ENCODE assay signal across 28 cellular contexts in the genomic region with DNA sequence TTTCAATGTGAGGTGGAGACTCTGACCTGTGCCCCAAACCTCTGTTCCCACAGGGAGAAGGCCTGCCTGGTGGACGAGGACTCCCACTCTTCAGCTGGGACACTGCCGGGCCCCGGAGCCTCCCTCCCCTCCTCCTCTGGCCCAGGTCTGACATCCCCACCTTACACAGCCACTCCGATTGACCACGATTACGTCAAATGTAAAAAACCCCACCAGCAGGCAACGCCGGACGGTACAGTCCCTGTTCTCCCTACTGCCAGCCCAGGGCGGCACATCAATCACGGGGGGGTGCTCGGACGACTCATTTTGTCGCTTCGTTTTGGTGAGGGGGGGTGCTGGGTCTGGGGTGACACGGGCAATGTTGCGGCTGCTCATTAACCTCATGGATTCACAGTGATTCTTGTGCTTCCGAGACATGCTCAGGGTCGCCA.
"Had no signal": no experiment of that assay in that cellular context is flagged by ENCODE, and none has a peak within 500 bp of the region (broad histone marks: within the 10 kb centered on the region; RNA-seq: fewer than 3 reads in every experiment).

No MANE protein-coding gene starts in this region.

- H3K27me3 Mint-ChIP-seq: activated B cell treated with CpG ODN at 0.5 μM for 24 hours; activated CD4-positive, alpha-beta T cell treated with anti-CD3 and anti-CD28 coated beads, Interleukin-2, amount 10 ng/mL, durations not matched to agents 24 days and 14 days; activated CD8-positive, alpha-beta memory T cell treated with anti-CD3 and anti-CD28 coated beads, Interleukin-2, amount 10 ng/mL, durations not matched to agents 7 days and 5 days; activated naive CD8-positive, alpha-beta T cell treated with anti-CD3 and anti-CD28 coated beads, Interleukin-2, amount 10 ng/mL, durations not matched to agents 7 days and 5 days; activated T-helper 17 cell treated with anti-CD3 and anti-CD28 coated beads, Interleukin-2, amount 50 U/mL, for 72 hours; T-cell had no signal

- H3K27ac ChIP-seq: adrenal gland, SK-N-MC had no signal

- FAIRE-seq: K562, TTC549 had no signal

- H3K9me3 Mint-ChIP-seq: activated B cell treated with CpG ODN at 0.5 μM for 24 hours; activated CD4-positive, alpha-beta T cell treated with anti-CD3 and anti-CD28 coated beads, Interleukin-2, amount 10 ng/mL, durations not matched to agents 24 days and 14 days; activated naive CD8-positive, alpha-beta T cell treated with anti-CD3 and anti-CD28 coated beads, Interleukin-2, amount 10 ng/mL, durations not matched to agents 7 days and 5 days; activated T-helper 17 cell treated with anti-CD3 and anti-CD28 coated beads, Interleukin-2, amount 50 U/mL, for 72 hours; T-cell had no signal

- ATAC-seq: activated CD8-positive, alpha-beta memory T cell treated with anti-CD3 and anti-CD28 coated beads, Interleukin-2, amount 10 ng/mL, durations not matched to agents 7 days and 5 days; activated T-helper 17 cell treated with anti-CD3 and anti-CD28 coated beads, Interleukin-2, amount 50 U/mL, for 72 hours; K562; PC-3; Right ventricle myocardium inferior; T-cell had no signal

- H3K9me3 ChIP-seq: adrenal gland had no signal

- H3K27me3 ChIP-seq: adrenal gland had no signal

- DNase-seq: activated B cell treated with CpG ODN at 0.5 μM for 24 hours; activated CD4-positive, alpha-beta T cell treated with anti-CD3 and anti-CD28 coated beads for 1 hour; activated CD4-positive, alpha-beta T cell treated with anti-CD3 and anti-CD28 coated beads, Interleukin-2, amount 10 ng/mL, durations not matched to agents 24 days and 14 days; activated CD4-positive, alpha-beta T cell treated with anti-CD3 and anti-CD28 coated beads, Interleukin-2, amount 50 U/mL, for 48 hours; activated CD8-positive, alpha-beta memory T cell treated with anti-CD3 and anti-CD28 coated beads, Interleukin-2, amount 10 ng/mL, durations not matched to agents 7 days and 5 days; activated naive CD4-positive, alpha-beta T cell treated with anti-CD3 and anti-CD28 coated beads, Interleukin-2, amount 50 U/mL, for 16 hours; activated naive CD8-positive, alpha-beta T cell treated with anti-CD3 and anti-CD28 coated beads, Interleukin-2, amount 10 ng/mL, durations not matched to agents 7 days and 5 days; activated T-cell treated with anti-CD3 and anti-CD28 coated beads, Interleukin-2, amount 50 U/mL, for 48 hours; anterior cingulate cortex; caudate nucleus; Karpas-422; MM.1S; NCI-H1105; NCI-H1436 treated with DMSO at 0.1 percent for 48 hours; NCI-H187; NCI-H2081; NCI-H446; NCI-H524; PC-3; T-cell; T-helper 2 cell; T1000 had no signal

- H3K4me3 Mint-ChIP-seq: activated B cell treated with CpG ODN at 0.5 μM for 24 hours; activated CD4-positive, alpha-beta T cell treated with anti-CD3 and anti-CD28 coated beads, Interleukin-2, amount 10 ng/mL, durations not matched to agents 24 days and 14 days; activated CD8-positive, alpha-beta memory T cell treated with anti-CD3 and anti-CD28 coated beads, Interleukin-2, amount 10 ng/mL, durations not matched to agents 7 days and 5 days; activated naive CD8-positive, alpha-beta T cell treated with anti-CD3 and anti-CD28 coated beads, Interleukin-2, amount 10 ng/mL, durations not matched to agents 7 days and 5 days; activated T-helper 17 cell treated with anti-CD3 and anti-CD28 coated beads, Interleukin-2, amount 50 U/mL, for 72 hours; T-cell had no signal

- H3K4me1 Mint-ChIP-seq: activated B cell treated with CpG ODN at 0.5 μM for 24 hours; activated CD4-positive, alpha-beta T cell treated with anti-CD3 and anti-CD28 coated beads, Interleukin-2, amount 10 ng/mL, durations not matched to agents 24 days and 14 days; activated CD8-positive, alpha-beta memory T cell treated with anti-CD3 and anti-CD28 coated beads, Interleukin-2, amount 10 ng/mL, durations not matched to agents 7 days and 5 days; activated naive CD8-positive, alpha-beta T cell treated with anti-CD3 and anti-CD28 coated beads, Interleukin-2, amount 10 ng/mL, durations not matched to agents 7 days and 5 days; activated T-helper 17 cell treated with anti-CD3 and anti-CD28 coated beads, Interleukin-2, amount 50 U/mL, for 72 hours; T-cell had no signal

- H3K4me3 ChIP-seq: adrenal gland, K562, SK-N-MC had no signal

- H3K27ac Mint-ChIP-seq: activated B cell treated with CpG ODN at 0.5 μM for 24 hours; activated CD4-positive, alpha-beta T cell treated with anti-CD3 and anti-CD28 coated beads, Interleukin-2, amount 10 ng/mL, durations not matched to agents 24 days and 14 days; activated CD8-positive, alpha-beta memory T cell treated with anti-CD3 and anti-CD28 coated beads, Interleukin-2, amount 10 ng/mL, durations not matched to agents 7 days and 5 days; activated naive CD8-positive, alpha-beta T cell treated with anti-CD3 and anti-CD28 coated beads, Interleukin-2, amount 10 ng/mL, durations not matched to agents 7 days and 5 days; activated T-helper 17 cell treated with anti-CD3 and anti-CD28 coated beads, Interleukin-2, amount 50 U/mL, for 72 hours; T-cell had no signal
